8 cellular contexts compared by ENCODE assay signal in genomic region chr2:160429248-160430000, GRCh38.
DNase-seq lines count a peak whose midpoint lies in the region; ATAC-seq, FAIRE-seq and TF ChIP-seq lines count a peak whose summit lies in the region.

No MANE protein-coding gene starts in this region.

- in situ Hi-C loops in Panc1 (cut with HindIII; ENCODE audit: low pct_unique_long_range_greater_than_20kb, low sequenced_read_pairs) = no loop called here

- no peak for FAIRE-seq in GM12892 (lab: Jason Lieb, UNC)

- peak overlapping the region in 1 of 8 donors; percentile 29 for H3K4me3 Mint-ChIP-seq in naive B cell

- ATAC-seq in HG03095 (IDR thresholded peaks at IDR 0.05; ENCODE audit: unreplicated experiment) (peak; percentile 61), Panc1 (no peak), naive B cell (ENCODE audit: low read depth in 2 of 2) (no peak), HG03039 (IDR thresholded peaks at IDR 0.05; ENCODE audit: unreplicated experiment) (no peak), left colon (no peak)

- no peak for TF ChIP-seq POLR2A in GM12892 (IDR thresholded peaks at IDR 0.05; ENCODE audit: low read depth, low read length)

- H3K36me3 Mint-ChIP-seq in naive B cell = no peaks in the 10 kb centered on the region

- no peaks in the 10 kb centered on the region for H3K9me3 Mint-ChIP-seq in naive B cell

- no TSS peak for BruUV-seq in Panc1 (replicated peaks; lab: Mats Ljungman, UMichigan)

- H3K27me3 ChIP-seq in Panc1 (ENCODE audit: control insufficient read depth, insufficient read depth, low read length) (no peaks in the 10 kb centered on the region), colonic mucosa (peaks cover 6% of the 10 kb centered on the region)

- H3K9me3 ChIP-seq in Panc1 (ENCODE audit: control insufficient read depth, insufficient read depth, low read depth, low read length) = no peaks in the 10 kb centered on the region; the same call in 1 of the 2 replicates
- no peaks in the 10 kb centered on the region for H3K9me3 ChIP-seq in colonic mucosa

- intact Hi-C loops in Panc1 (cut with micrococcal nuclease; ENCODE audit: unreplicated experiment) (no loop called here), colonic mucosa (cut with DNase I) (no loop called here), left colon (cut with DNase I, micrococcal nuclease) (no loop called here)

- H3K27ac ChIP-seq in Panc1 (ENCODE audit: low read length) = no peak overlapping the region
- no peak overlapping the region for H3K27ac ChIP-seq in colonic mucosa

- H3K4me1 ChIP-seq in Panc1 (ENCODE audit: control insufficient read depth, insufficient read depth, low read length) (0 out of 2 replicates have a peak, but pooled peaks cover 2% of the 10 kb centered on the region), colonic mucosa (no peaks in the 10 kb centered on the region)

- H3K9ac ChIP-seq in colonic mucosa (ENCODE audit: low read depth in 2 of 2, low read length in 2 of 2) = no peak overlapping the region

- peak; percentile 84 for DNase-seq in DMS53 treated with DMSO at 0.1 percent for 48 hours (lab: John Stamatoyannopoulos, UW; ENCODE audit: unreplicated experiment)
- DNase-seq in Panc1 (ENCODE audit: low read depth, low spot score) = no peak
- no peak for DNase-seq in colonic mucosa
- peak; percentile 35 for DNase-seq in naive B cell
- DNase-seq in GM12892 (ENCODE audit: insufficient read length) = no peak
- no peak for DNase-seq in left colon

- TF ChIP-seq CTCF in Panc1 (IDR thresholded peaks at IDR 0.05) (peak; percentile 56; the same call in 1 of the 2 replicates), colonic mucosa (IDR thresholded peaks at IDR 0.05) (peak; percentile 40)

- H3K36me3 ChIP-seq in Panc1 (ENCODE audit: control insufficient read depth, insufficient read depth, low read length) (no peaks in the 10 kb centered on the region), colonic mucosa (no peaks in the 10 kb centered on the region)

- peaks cover 36 to 41% (median 40%) of the 10 kb centered on the region in 3 donors for H3K4me1 Mint-ChIP-seq in naive B cell

- POLR2A ChIA-PET in Panc1 (lab: Charles Lee) = no interaction called here

- CTCF ChIA-PET in Panc1 (lab: Charles Lee) = interaction anchor here (0.6 to 1.7 kb wide), 2 partner anchors 43 to 666 kb away, joined by 3 to 4 read pairs; no protein-coding TSS in a partner anchor

- no peaks in the 10 kb centered on the region for H3K27me3 Mint-ChIP-seq in naive B cell

- no peak overlapping the region for H3K4me3 ChIP-seq in Panc1 (ENCODE audit: low read depth in 2 of 2, low read length in 2 of 2)
- no peak overlapping the region for H3K4me3 ChIP-seq in colonic mucosa

- no peak overlapping the region for H3K27ac Mint-ChIP-seq in naive B cell

Comparison
In these comparisons a context has a peak if more than half of its experiments do, and no peak if none do; other contexts are left out.
1. DNase-seq: peak in DMS53 treated with DMSO at 0.1 percent for 48 hours (single experiment) and naive B cell (single experiment); none in Panc1 (single experiment), colonic mucosa (single experiment), GM12892 (single experiment) and left colon (0 of 2).